In genomic region chr17:65041518-65041917, GRCh38 we compare ENCODE assay signal across 1 cellular context.
TF ChIP-seq lines count a peak whose summit lies in the region.

No MANE protein-coding gene starts in this region.

TF ChIP-seq in WTC11, 78 proteins besides CTCF, POLR2A, EP300 and RAD21 (continued from another document):
- TF ChIP-seq, protein P1, sequence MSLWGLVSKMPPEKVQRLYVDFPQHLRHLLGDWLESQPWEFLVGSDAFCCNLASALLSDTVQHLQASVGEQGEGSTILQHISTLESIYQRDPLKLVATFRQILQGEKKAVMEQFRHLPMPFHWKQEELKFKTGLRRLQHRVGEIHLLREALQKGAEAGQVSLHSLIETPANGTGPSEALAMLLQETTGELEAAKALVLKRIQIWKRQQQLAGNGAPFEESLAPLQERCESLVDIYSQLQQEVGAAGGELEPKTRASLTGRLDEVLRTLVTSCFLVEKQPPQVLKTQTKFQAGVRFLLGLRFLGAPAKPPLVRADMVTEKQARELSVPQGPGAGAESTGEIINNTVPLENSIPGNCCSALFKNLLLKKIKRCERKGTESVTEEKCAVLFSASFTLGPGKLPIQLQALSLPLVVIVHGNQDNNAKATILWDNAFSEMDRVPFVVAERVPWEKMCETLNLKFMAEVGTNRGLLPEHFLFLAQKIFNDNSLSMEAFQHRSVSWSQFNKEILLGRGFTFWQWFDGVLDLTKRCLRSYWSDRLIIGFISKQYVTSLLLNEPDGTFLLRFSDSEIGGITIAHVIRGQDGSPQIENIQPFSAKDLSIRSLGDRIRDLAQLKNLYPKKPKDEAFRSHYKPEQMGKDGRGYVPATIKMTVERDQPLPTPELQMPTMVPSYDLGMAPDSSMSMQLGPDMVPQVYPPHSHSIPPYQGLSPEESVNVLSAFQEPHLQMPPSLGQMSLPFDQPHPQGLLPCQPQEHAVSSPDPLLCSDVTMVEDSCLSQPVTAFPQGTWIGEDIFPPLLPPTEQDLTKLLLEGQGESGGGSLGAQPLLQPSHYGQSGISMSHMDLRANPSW (CRISPR knock-in tag; conservative IDR thresholded peaks at IDR 0.05; ENCODE audit: low read depth) = no peak
- TF ChIP-seq SOX15 (CRISPR knock-in tag; IDR thresholded peaks at IDR 0.05) (no peak), NR3C1 (CRISPR knock-in tag; conservative IDR thresholded peaks at IDR 0.05; ENCODE audit: low read depth) (no peak), ZNF423 (CRISPR knock-in tag; IDR thresholded peaks at IDR 0.05) (no peak), TEAD1 (CRISPR knock-in tag; IDR thresholded peaks at IDR 0.05) (no peak), GABPB1 (CRISPR knock-in tag; IDR thresholded peaks at IDR 0.05) (no peak), JAZF1 (CRISPR knock-in tag; IDR thresholded peaks at IDR 0.05) (no peak), ELF4 (CRISPR knock-in tag; IDR thresholded peaks at IDR 0.05; ENCODE audit: low read depth) (no peak)
